22 cellular contexts compared by ENCODE assay signal in genomic region chrX:92247076-92247475, GRCh38.
DNase-seq lines count a peak whose midpoint lies in the region; ATAC-seq, FAIRE-seq and TF ChIP-seq lines count a peak whose summit lies in the region.
"Had no signal": no experiment of that assay in that cellular context is flagged by ENCODE, and none has a peak within 500 bp of the region (broad histone marks: within the 10 kb centered on the region; RNA-seq: fewer than 3 reads in every experiment).

No MANE protein-coding gene starts in this region.

- no peaks in the 10 kb centered on the region for H3K36me3 ChIP-seq in mucosa of descending colon (ENCODE audit: low read depth)
- H3K36me3 ChIP-seq: MG63 had no signal

- ATAC-seq in esophagus mucosa (no peak), mucosa of descending colon (no peak)
- ATAC-seq: stimulated activated effector memory CD8-positive, alpha-beta T cell treated with anti-CD3 and anti-CD28 coated beads, Interleukin-12 subunit alpha, Interleukin-12 subunit beta, amount 100 ng/mL, for 72 hours had no signal

- no peaks in the 10 kb centered on the region for H3K9me3 ChIP-seq in mucosa of descending colon
- H3K9me3 ChIP-seq: MG63, testis had no signal

- no peak overlapping the region for H3K27ac Mint-ChIP-seq in HFFc6
- H3K27ac Mint-ChIP-seq: activated naive CD8-positive, alpha-beta T cell treated with anti-CD3 and anti-CD28 coated beads, Interleukin-2, amount 10 ng/mL, durations not matched to agents 7 days and 5 days; activated T-helper 2 cell treated with anti-CD3 and anti-CD28 coated beads, Interferon-gamma antibody, Interleukin-2, Interleukin-4, amounts not matched to agents 10 μg/mL and 5 μg/mL and 100 μg/mL, durations not matched to agents 14 hours and 24 hours and 36 hours; progenitor cell of endocrine pancreas; stimulated activated effector memory CD8-positive, alpha-beta T cell treated with anti-CD3 and anti-CD28 coated beads, Interleukin-12 subunit alpha, Interleukin-12 subunit beta, amount 100 ng/mL, for 72 hours had no signal

- intact Hi-C loops in mucosa of descending colon (cut with DNase I, micrococcal nuclease): no loop called here

- H3K9me3 Mint-ChIP-seq in HFFc6: no peaks in the 10 kb centered on the region
- H3K9me3 Mint-ChIP-seq: activated naive CD8-positive, alpha-beta T cell treated with anti-CD3 and anti-CD28 coated beads, Interleukin-2, amount 10 ng/mL, durations not matched to agents 7 days and 5 days; activated T-helper 2 cell treated with anti-CD3 and anti-CD28 coated beads, Interferon-gamma antibody, Interleukin-2, Interleukin-4, amounts not matched to agents 10 μg/mL and 5 μg/mL and 100 μg/mL, durations not matched to agents 14 hours and 24 hours and 36 hours; neural crest cell; stimulated activated effector memory CD8-positive, alpha-beta T cell treated with anti-CD3 and anti-CD28 coated beads, Interleukin-12 subunit alpha, Interleukin-12 subunit beta, amount 100 ng/mL, for 72 hours had no signal

- no peak overlapping the region for H3K27ac ChIP-seq in RWPE1
- H3K27ac ChIP-seq: coronary artery, hepatocyte, testis had no signal

- no peaks in the 10 kb centered on the region for H3K27me3 Mint-ChIP-seq in HFFc6 (ENCODE audit: insufficient read depth)
- H3K27me3 Mint-ChIP-seq: activated naive CD8-positive, alpha-beta T cell treated with anti-CD3 and anti-CD28 coated beads, Interleukin-2, amount 10 ng/mL, durations not matched to agents 7 days and 5 days; progenitor cell of endocrine pancreas had no signal

- no peak for FAIRE-seq in urothelium cell line (lab: Jason Lieb, UNC)

- CTCF ChIA-PET in RWPE1 (lab: Yijun Ruan, JAX): interaction anchor here (0.5 kb wide), 1 partner anchor 1292 kb away, joined by 4 read pairs; no protein-coding TSS in a partner anchor

- TF ChIP-seq CTCF in HFFc6 (IDR thresholded peaks at IDR 0.05): no peak
- no peak for TF ChIP-seq CTCF in RWPE1 (conservative IDR thresholded peaks at IDR 0.05; ENCODE audit: low read depth)
- TF ChIP-seq CTCF in fibroblast of pulmonary artery (IDR thresholded peaks at IDR 0.05; ENCODE audit: low read length, missing control alignments): no peak
- no peak for TF ChIP-seq CTCF in mucosa of descending colon (IDR thresholded peaks at IDR 0.05)

- H3K4me3 ChIP-seq in fibroblast of pulmonary artery (replicated peaks; ENCODE audit: low read depth, low read length) (no peak overlapping the region), mucosa of descending colon (no peak overlapping the region)
- H3K4me3 ChIP-seq: coronary artery, hepatocyte, MG63, testis had no signal

- no peaks in the 10 kb centered on the region for H3K4me1 ChIP-seq in mucosa of descending colon (ENCODE audit: low read depth)
- H3K4me1 ChIP-seq: testis had no signal

- no peaks in the 10 kb centered on the region for H3K4me1 Mint-ChIP-seq in HFFc6 (ENCODE audit: low read depth)
- H3K4me1 Mint-ChIP-seq: activated naive CD8-positive, alpha-beta T cell treated with anti-CD3 and anti-CD28 coated beads, Interleukin-2, amount 10 ng/mL, durations not matched to agents 7 days and 5 days; neural crest cell; stimulated activated effector memory CD8-positive, alpha-beta T cell treated with anti-CD3 and anti-CD28 coated beads, Interleukin-12 subunit alpha, Interleukin-12 subunit beta, amount 100 ng/mL, for 72 hours had no signal

- POLR2A ChIA-PET in RWPE1 (lab: Yijun Ruan, JAX; ENCODE audit: low non-redundant PET): no interaction called here

- peak; percentile 24 for DNase-seq in HFFc6
- DNase-seq in RWPE1 (ENCODE audit: low spot score): peak; percentile 26
- DNase-seq in fibroblast of pulmonary artery (ENCODE audit: low read depth): peak; percentile 9
- DNase-seq in urothelium cell line (ENCODE audit: low spot score): peak; percentile 26
- DNase-seq in NCI-H187 treated with DMSO at 0.1 percent for 48 hours (lab: John Stamatoyannopoulos, UW): no peak
- DNase-seq in mucosa of descending colon: no peak
- DNase-seq: activated CD4-positive, alpha-beta T cell treated with anti-CD3 and anti-CD28 coated beads, Interleukin-2, amount 50 U/mL, for 1 hour; activated CD8-positive, alpha-beta memory T cell treated with anti-CD3 and anti-CD28 coated beads, Interleukin-2, amount 50 U/mL, for 4 hours; activated naive CD8-positive, alpha-beta T cell treated with anti-CD3 and anti-CD28 coated beads, Interleukin-2, amount 10 ng/mL, durations not matched to agents 7 days and 5 days; MG63; NCI-H1417 treated with DMSO at 0.1 percent for 48 hours; NCI-H510A treated with DMSO at 0.1 percent for 48 hours; NK-92 treated with Interleukin-12 subunit alpha and Interleukin-12 subunit beta, amount 100 ng/mL, for 24 hours; stimulated activated CD4-positive, alpha-beta T cell treated with anti-CD3 and anti-CD28 coated beads, Interleukin-1b, Interleukin-23, amount 100 ng/mL, for 48 hours; testis had no signal

- no peak overlapping the region for H3K4me3 Mint-ChIP-seq in HFFc6
- H3K4me3 Mint-ChIP-seq: activated naive CD8-positive, alpha-beta T cell treated with anti-CD3 and anti-CD28 coated beads, Interleukin-2, amount 10 ng/mL, durations not matched to agents 7 days and 5 days; neural crest cell; stimulated activated effector memory CD8-positive, alpha-beta T cell treated with anti-CD3 and anti-CD28 coated beads, Interleukin-12 subunit alpha, Interleukin-12 subunit beta, amount 100 ng/mL, for 72 hours had no signal

- no peaks in the 10 kb centered on the region for H3K36me3 Mint-ChIP-seq in HFFc6 (ENCODE audit: low read depth)
- H3K36me3 Mint-ChIP-seq: activated naive CD8-positive, alpha-beta T cell treated with anti-CD3 and anti-CD28 coated beads, Interleukin-2, amount 10 ng/mL, durations not matched to agents 7 days and 5 days; stimulated activated effector memory CD8-positive, alpha-beta T cell treated with anti-CD3 and anti-CD28 coated beads, Interleukin-12 subunit alpha, Interleukin-12 subunit beta, amount 100 ng/mL, for 72 hours had no signal

Comparison
In these comparisons a context has a peak if more than half of its experiments do, and no peak if none do; other contexts are left out.
1. DNase-seq: peak in HFFc6 (single experiment), RWPE1 (single experiment), fibroblast of pulmonary artery (single experiment) and urothelium cell line (single experiment); none in NCI-H187 treated with DMSO at 0.1 percent for 48 hours (single experiment) and mucosa of descending colon (0 of 3).